Comparison of ENCODE assay signal across 9 cellular contexts in the genomic region with DNA sequence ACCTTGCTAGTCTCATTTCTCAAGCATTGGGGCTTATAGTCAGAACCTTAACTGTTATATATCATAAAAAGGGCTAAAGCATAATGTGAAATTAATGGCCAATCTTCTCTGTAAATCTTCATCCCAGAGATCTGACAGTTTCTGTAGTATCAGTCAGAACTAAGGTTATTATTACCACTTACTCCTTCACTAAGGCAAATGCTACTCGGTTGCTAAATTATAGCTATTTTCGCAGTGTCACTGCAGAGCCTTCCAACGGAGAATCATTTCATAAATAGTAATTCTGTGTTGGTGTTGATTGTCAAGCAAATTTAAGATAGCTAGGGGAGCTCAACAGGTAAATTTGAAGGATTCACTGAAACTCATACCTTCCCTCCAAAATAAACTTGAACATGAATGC.
"Had no signal": no experiment of that assay in that cellular context is flagged by ENCODE, and none has a peak within 500 bp of the region (broad histone marks: within the 10 kb centered on the region; RNA-seq: fewer than 3 reads in every experiment).

No MANE protein-coding gene starts in this region.

- H3K27ac ChIP-seq: KMS-11 had no signal

- H3K4me2 ChIP-seq: GM23338, KMS-11 had no signal

- FAIRE-seq: H1, H54, HTR-8/SVneo had no signal

- H3K9ac ChIP-seq: KMS-11 had no signal

- H2AFZ ChIP-seq: GM23338 had no signal

- H3K4me3 ChIP-seq: GM23338 had no signal

- DNase-seq: H9, HCEC 1CT, IMR-90, KBM-7 had no signal
